In genomic region chr10:70711177-70711576, GRCh38 we compare ENCODE assay signal across 28 cellular contexts. TPM values are rescaled to one million over a fixed set of nuclear protein-coding genes. Genes with fewer than 3 reads are reported as not detected.
"Had no signal": no experiment of that assay in that cellular context is flagged by ENCODE, and none has a peak within 500 bp of the region (broad histone marks: within the 10 kb centered on the region; RNA-seq: fewer than 3 reads in every experiment).

No MANE protein-coding gene starts in this region.

- H3K27me3 ChIP-seq: dorsolateral prefrontal cortex, gastrocnemius medialis, heart left ventricle, hepatocyte, neutrophil, right lobe of liver, suprapubic skin, transverse colon, vagina had no signal

- H3K79me2 ChIP-seq: hepatocyte, parathyroid adenoma had no signal

- H3K27me3 Mint-ChIP-seq: stimulated activated naive CD8-positive, alpha-beta T cell treated with anti-CD3 and anti-CD28 coated beads, Interleukin-15, amount 100 ng/mL, for 72 hours had no signal

- H3K4me3 ChIP-seq: dorsolateral prefrontal cortex, gastrocnemius medialis, heart left ventricle, hepatocyte, lung, right lobe of liver, suprapubic skin, transverse colon, vagina had no signal

- H3K36me3 ChIP-seq: gastrocnemius medialis, heart left ventricle, neutrophil, right lobe of liver, suprapubic skin, transverse colon, vagina had no signal

- H3K4me3 Mint-ChIP-seq: endodermal cell; memory B cell; natural killer cell; stimulated activated naive CD8-positive, alpha-beta T cell treated with anti-CD3 and anti-CD28 coated beads, Interleukin-15, amount 100 ng/mL, for 72 hours had no signal

- H3K4me2 ChIP-seq: hepatocyte had no signal

- DNase-seq: cortex of kidney; dorsolateral prefrontal cortex; effector CD4-positive, alpha-beta T cell; endodermal cell; foreskin fibroblast; gastrocnemius medialis; kidney; natural killer cell; small intestine; stimulated activated CD4-positive, alpha-beta T cell treated with anti-CD3 and anti-CD28 coated beads, Interleukin-15, amount 100 ng/mL, for 24 hours; stimulated activated CD4-positive, alpha-beta T cell treated with anti-CD3 and anti-CD28 coated beads, Interleukin-2, amount 100 ng/mL, for 48 hours; stimulated activated naive CD4-positive, alpha-beta T cell; stimulated activated naive CD8-positive, alpha-beta T cell treated with anti-CD3 and anti-CD28 coated beads, Interleukin-15, amount 100 ng/mL, for 72 hours; transverse colon had no signal

- H3K9ac ChIP-seq: parathyroid adenoma had no signal

- H3K4me1 Mint-ChIP-seq: endodermal cell had no signal

- H3K27ac ChIP-seq: dorsolateral prefrontal cortex, epithelial cell of prostate, gastrocnemius medialis, heart left ventricle, hepatocyte, neutrophil, parathyroid adenoma, right lobe of liver, suprapubic skin, transverse colon, vagina had no signal

- H3K27ac Mint-ChIP-seq: endodermal cell, memory B cell, natural killer cell, progenitor cell of endocrine pancreas had no signal

- H3K9me3 ChIP-seq: gastrocnemius medialis, heart left ventricle, neutrophil, right lobe of liver, suprapubic skin, transverse colon, vagina had no signal

- H3K9me3 Mint-ChIP-seq: endodermal cell; memory B cell; natural killer cell; stimulated activated naive CD8-positive, alpha-beta T cell treated with anti-CD3 and anti-CD28 coated beads, Interleukin-15, amount 100 ng/mL, for 72 hours had no signal

- H2AFZ ChIP-seq: hepatocyte, parathyroid adenoma had no signal

- H3K36me3 Mint-ChIP-seq: memory B cell, natural killer cell had no signal

- H3K4me1 ChIP-seq: gastrocnemius medialis, parathyroid adenoma, right lobe of liver, vagina had no signal

- ATAC-seq: esophagus mucosa; gastrocnemius medialis; heart left ventricle; left lobe of liver; natural killer cell; right lobe of liver; stimulated activated naive CD8-positive, alpha-beta T cell treated with anti-CD3 and anti-CD28 coated beads, Interleukin-15, amount 100 ng/mL, for 72 hours had no signal

RNA-seq across cellular contexts. Expression of gene ADAMTS14, which starts 38.9 kb away (rescaled TPM):
- total RNA-seq: mononuclear cell, vagina had no signal
